1 cellular context compared by ENCODE assay signal in the genomic region with DNA sequence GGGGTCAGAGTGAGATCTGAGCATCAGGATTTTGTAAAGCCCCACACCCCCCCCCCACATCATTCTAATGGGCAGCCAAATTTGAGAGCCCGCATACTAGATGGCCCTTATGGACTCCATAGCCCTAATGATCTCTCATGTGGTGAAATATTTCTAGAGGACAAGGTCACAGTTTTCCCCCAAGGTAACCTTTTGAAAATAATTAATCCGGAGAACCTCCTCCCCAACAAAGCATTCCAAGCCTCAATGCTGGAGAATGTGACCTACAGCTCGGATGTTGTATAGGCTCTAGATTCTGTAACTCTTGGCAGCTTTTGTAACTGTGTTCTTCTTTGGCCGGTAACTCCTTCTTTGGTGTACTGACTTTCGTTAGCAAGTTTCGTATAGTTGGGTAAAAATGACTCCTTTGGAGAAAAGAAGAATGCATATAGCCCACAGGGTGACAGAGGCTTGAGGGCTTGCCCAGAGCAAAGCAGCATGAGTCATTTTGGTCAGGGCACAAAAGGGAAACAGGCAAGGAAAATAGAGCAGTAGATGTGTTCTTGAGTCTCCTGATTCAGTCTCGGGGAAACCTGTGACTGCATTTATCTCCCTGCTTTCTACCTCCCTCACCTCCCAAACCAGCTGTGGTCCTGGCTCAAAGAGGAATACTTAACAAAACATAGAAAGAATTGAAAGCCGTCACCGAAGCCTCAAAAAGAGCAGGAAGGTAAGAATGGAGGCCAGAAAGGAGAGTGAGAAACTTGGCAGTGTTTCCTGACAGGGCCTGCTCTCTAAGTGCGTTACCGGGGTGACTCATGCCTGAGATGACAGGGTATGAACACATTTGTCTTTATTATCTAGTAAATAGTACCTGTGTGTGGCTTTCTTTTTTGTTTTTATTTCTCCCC.
TF ChIP-seq lines count a peak whose summit lies in the region.

No MANE protein-coding gene starts in this region.

TF ChIP-seq in GM12878, 131 proteins besides CTCF, POLR2A, EP300 and RAD21 (continued from another document and continues in another):
- TF ChIP-seq, protein P1, sequence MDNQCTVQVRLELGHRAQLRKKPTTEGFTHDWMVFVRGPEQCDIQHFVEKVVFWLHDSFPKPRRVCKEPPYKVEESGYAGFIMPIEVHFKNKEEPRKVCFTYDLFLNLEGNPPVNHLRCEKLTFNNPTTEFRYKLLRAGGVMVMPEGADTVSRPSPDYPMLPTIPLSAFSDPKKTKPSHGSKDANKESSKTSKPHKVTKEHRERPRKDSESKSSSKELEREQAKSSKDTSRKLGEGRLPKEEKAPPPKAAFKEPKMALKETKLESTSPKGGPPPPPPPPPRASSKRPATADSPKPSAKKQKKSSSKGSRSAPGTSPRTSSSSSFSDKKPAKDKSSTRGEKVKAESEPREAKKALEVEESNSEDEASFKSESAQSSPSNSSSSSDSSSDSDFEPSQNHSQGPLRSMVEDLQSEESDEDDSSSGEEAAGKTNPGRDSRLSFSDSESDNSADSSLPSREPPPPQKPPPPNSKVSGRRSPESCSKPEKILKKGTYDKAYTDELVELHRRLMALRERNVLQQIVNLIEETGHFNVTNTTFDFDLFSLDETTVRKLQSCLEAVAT (IDR thresholded peaks at IDR 0.05), result 0 out of 2 replicates have a peak, but pooled peaks have one; percentile 33
- TF ChIP-seq SRF (IDR thresholded peaks at IDR 0.05; ENCODE audit: low read depth in 2 of 2, low read length in 2 of 2) (no peak), SIN3A (IDR thresholded peaks at IDR 0.05; ENCODE audit: low read depth, low read length) (no peak), ZNF384 (IDR thresholded peaks at IDR 0.05; ENCODE audit: borderline replicate concordance, low read depth, low read length) (no peak), KDM1A (IDR thresholded peaks at IDR 0.05; ENCODE audit: borderline replicate concordance) (no peak), SP1 (IDR thresholded peaks at IDR 0.05; ENCODE audit: low read depth, low read length) (no peak), SIX5 (IDR thresholded peaks at IDR 0.05; ENCODE audit: low read depth, low read length, severe bottlenecking) (no peak), TAF1 (IDR thresholded peaks at IDR 0.05; ENCODE audit: borderline replicate concordance, low read depth, low read length) (no peak), ZBTB4 (CRISPR knock-in tag; IDR thresholded peaks at IDR 0.05) (no peak), BCLAF1 (IDR thresholded peaks at IDR 0.05) (no peak), NR2C1 (IDR thresholded peaks at IDR 0.05) (no peak), CBFB (IDR thresholded peaks at IDR 0.05; ENCODE audit: low read depth) (no peak), SUPT20H (IDR thresholded peaks at IDR 0.05; ENCODE audit: borderline replicate concordance, control insufficient read depth, low read depth, low read length) (no peak), ATF7 (IDR thresholded peaks at IDR 0.05; ENCODE audit: low read depth) (peak; percentile 72; the same call in 1 of the 2 replicates), ASH2L (IDR thresholded peaks at IDR 0.05; ENCODE audit: borderline replicate concordance, low read depth) (no peak), MEF2B (IDR thresholded peaks at IDR 0.05; ENCODE audit: partially characterized antibody, poor library complexity, severe bottlenecking) (peak; percentile 79), PML (IDR thresholded peaks at IDR 0.05; ENCODE audit: low read length) (no peak), BHLHE40 (IDR thresholded peaks at IDR 0.05; ENCODE audit: borderline replicate concordance in 1 of 2, low read depth in 2 of 2, low read length in 1 of 2) (0 out of 4 replicates have a peak, but pooled peaks of 1 of the 2 experiments have one; percentile 13), ZNF217 (IDR thresholded peaks at IDR 0.05) (no peak), CREM (IDR thresholded peaks at IDR 0.05; ENCODE audit: low read depth) (no peak), SMAD5 (IDR thresholded peaks at IDR 0.05; ENCODE audit: low read depth) (no peak), SPI1 (IDR thresholded peaks at IDR 0.05; ENCODE audit: borderline replicate concordance, insufficient read depth, low read depth, low read length) (no peak), DPF2 (IDR thresholded peaks at IDR 0.05) (peak; percentile 45), FOS (IDR thresholded peaks at IDR 0.05; ENCODE audit: borderline replicate concordance, extremely low read depth, insufficient read length) (no peak), CBX3 (IDR thresholded peaks at IDR 0.05; ENCODE audit: borderline replicate concordance, low read depth) (no peak), TBL1XR1 (IDR thresholded peaks at IDR 0.05; ENCODE audit: low read depth, low read length) (no peak), TARDBP (IDR thresholded peaks at IDR 0.05; ENCODE audit: borderline replicate concordance) (no peak), NBN (IDR thresholded peaks at IDR 0.05) (no peak), FOXM1 (IDR thresholded peaks at IDR 0.05; ENCODE audit: low read depth, low read length) (no peak), CEBPB (IDR thresholded peaks at IDR 0.05; ENCODE audit: borderline replicate concordance in 1 of 2, low read depth in 2 of 2, low read length in 2 of 2) (no peak), GATAD2B (conservative IDR thresholded peaks at IDR 0.05; ENCODE audit: low read depth) (0 out of 2 replicates have a peak, but pooled peaks have one; percentile 41), PAX8 (IDR thresholded peaks at IDR 0.05) (no peak), ESRRA (IDR thresholded peaks at IDR 0.05; ENCODE audit: low read length) (no peak), ETV6 (conservative IDR thresholded peaks at IDR 0.05 in 1 of 2, IDR thresholded peaks at IDR 0.05 in 1 of 2; ENCODE audit: borderline replicate concordance in 1 of 2, low read depth in 1 of 2) (no peak; a peak in 1 of 4 replicates), TCF3 (IDR thresholded peaks at IDR 0.05; ENCODE audit: borderline replicate concordance, insufficient read depth, low read depth, low read length) (no peak), CEBPZ (IDR thresholded peaks at IDR 0.05; ENCODE audit: low read depth, low read length) (no peak), HDAC6 (IDR thresholded peaks at IDR 0.05; ENCODE audit: unreplicated experiment) (no peak), KLF5 (IDR thresholded peaks at IDR 0.05; ENCODE audit: partially characterized antibody) (no peak), IKZF2 (IDR thresholded peaks at IDR 0.05) (peak; percentile 66 to 81; a peak in 2 of 4 replicates)
- TF ChIP-seq, protein P2, sequence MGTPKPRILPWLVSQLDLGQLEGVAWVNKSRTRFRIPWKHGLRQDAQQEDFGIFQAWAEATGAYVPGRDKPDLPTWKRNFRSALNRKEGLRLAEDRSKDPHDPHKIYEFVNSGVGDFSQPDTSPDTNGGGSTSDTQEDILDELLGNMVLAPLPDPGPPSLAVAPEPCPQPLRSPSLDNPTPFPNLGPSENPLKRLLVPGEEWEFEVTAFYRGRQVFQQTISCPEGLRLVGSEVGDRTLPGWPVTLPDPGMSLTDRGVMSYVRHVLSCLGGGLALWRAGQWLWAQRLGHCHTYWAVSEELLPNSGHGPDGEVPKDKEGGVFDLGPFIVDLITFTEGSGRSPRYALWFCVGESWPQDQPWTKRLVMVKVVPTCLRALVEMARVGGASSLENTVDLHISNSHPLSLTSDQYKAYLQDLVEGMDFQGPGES (IDR thresholded peaks at IDR 0.05), result no peak
- TF ChIP-seq, protein P3, sequence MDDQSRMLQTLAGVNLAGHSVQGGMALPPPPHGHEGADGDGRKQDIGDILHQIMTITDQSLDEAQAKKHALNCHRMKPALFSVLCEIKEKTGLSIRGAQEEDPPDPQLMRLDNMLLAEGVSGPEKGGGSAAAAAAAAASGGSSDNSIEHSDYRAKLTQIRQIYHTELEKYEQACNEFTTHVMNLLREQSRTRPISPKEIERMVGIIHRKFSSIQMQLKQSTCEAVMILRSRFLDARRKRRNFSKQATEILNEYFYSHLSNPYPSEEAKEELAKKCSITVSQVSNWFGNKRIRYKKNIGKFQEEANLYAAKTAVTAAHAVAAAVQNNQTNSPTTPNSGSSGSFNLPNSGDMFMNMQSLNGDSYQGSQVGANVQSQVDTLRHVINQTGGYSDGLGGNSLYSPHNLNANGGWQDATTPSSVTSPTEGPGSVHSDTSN (IDR thresholded peaks at IDR 0.05; ENCODE audit: insufficient replicate concordance, low read depth, low read length), result no peak
- TF ChIP-seq, protein P4, sequence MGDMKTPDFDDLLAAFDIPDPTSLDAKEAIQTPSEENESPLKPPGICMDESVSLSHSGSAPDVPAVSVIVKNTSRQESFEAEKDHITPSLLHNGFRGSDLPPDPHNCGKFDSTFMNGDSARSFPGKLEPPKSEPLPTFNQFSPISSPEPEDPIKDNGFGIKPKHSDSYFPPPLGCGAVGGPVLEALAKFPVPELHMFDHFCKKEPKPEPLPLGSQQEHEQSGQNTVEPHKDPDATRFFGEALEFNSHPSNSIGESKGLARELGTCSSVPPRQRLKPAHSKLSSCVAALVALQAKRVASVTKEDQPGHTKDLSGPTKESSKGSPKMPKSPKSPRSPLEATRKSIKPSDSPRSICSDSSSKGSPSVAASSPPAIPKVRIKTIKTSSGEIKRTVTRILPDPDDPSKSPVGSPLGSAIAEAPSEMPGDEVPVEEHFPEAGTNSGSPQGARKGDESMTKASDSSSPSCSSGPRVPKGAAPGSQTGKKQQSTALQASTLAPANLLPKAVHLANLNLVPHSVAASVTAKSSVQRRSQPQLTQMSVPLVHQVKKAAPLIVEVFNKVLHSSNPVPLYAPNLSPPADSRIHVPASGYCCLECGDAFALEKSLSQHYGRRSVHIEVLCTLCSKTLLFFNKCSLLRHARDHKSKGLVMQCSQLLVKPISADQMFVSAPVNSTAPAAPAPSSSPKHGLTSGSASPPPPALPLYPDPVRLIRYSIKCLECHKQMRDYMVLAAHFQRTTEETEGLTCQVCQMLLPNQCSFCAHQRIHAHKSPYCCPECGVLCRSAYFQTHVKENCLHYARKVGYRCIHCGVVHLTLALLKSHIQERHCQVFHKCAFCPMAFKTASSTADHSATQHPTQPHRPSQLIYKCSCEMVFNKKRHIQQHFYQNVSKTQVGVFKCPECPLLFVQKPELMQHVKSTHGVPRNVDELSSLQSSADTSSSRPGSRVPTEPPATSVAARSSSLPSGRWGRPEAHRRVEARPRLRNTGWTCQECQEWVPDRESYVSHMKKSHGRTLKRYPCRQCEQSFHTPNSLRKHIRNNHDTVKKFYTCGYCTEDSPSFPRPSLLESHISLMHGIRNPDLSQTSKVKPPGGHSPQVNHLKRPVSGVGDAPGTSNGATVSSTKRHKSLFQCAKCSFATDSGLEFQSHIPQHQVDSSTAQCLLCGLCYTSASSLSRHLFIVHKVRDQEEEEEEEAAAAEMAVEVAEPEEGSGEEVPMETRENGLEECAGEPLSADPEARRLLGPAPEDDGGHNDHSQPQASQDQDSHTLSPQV (IDR thresholded peaks at IDR 0.05), result no peak
